Comparison of ENCODE assay signal across 1 cellular context in genomic region chr11:124717786-124718634, GRCh38.
TF ChIP-seq lines count a peak whose summit lies in the region.

No MANE protein-coding gene starts in this region.

TF ChIP-seq in A549, 52 proteins besides CTCF, POLR2A, EP300 and RAD21 (continued from another document):
- TF ChIP-seq ELK1 (IDR thresholded peaks at IDR 0.05; ENCODE audit: low read depth, low read length) (no peak), MAX (IDR thresholded peaks at IDR 0.05) (no peak), HEYL (CRISPR knock-in tag; IDR thresholded peaks at IDR 0.05) (no peak), RNF2 (IDR thresholded peaks at IDR 0.05; ENCODE audit: borderline replicate concordance, low read depth) (no peak), USF2 (IDR thresholded peaks at IDR 0.05) (no peak), HOXB13 (CRISPR knock-in tag; IDR thresholded peaks at IDR 0.05; ENCODE audit: low read depth) (no peak), TFCP2L1 (CRISPR knock-in tag; IDR thresholded peaks at IDR 0.05) (no peak), HMGXB4 (CRISPR knock-in tag; IDR thresholded peaks at IDR 0.05; ENCODE audit: borderline replicate concordance) (no peak), RCOR1 (IDR thresholded peaks at IDR 0.05; ENCODE audit: low read depth, low read length) (no peak), KDM1A (IDR thresholded peaks at IDR 0.05; ENCODE audit: low read depth) (no peak)
